Comparison of ENCODE assay signal across 10 cellular contexts in the genomic region with DNA sequence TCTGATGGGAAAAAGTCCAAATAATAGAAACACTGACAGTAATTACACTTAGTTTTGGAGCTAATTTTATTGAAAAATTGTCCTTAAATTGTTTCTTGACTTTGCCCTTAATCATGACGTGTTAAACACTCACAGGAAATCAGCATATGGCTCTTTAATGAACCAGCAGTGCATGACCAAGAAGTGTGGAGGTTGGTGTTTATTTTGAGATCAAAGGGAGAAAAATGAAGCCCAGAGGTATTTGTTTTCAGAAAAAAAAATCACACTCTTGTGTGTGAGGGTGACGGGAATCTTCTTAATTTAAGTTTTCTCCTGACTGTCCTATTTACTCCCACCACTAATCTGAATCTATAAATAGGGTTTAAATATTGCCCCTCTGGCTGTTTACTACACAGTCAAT. TPM values are rescaled to one million over a fixed set of nuclear protein-coding genes. Genes with fewer than 3 reads are reported as not detected.
A peak's percentile ranks its signal among the peaks of the same experiment; 100 is the strongest.
DNase-seq lines count a peak whose midpoint lies in the region; ATAC-seq and TF ChIP-seq lines count a peak whose summit lies in the region.
"Had no signal": no experiment of that assay in that cellular context is flagged by ENCODE, and none has a peak within 500 bp of the region (broad histone marks: within the 10 kb centered on the region; RNA-seq: fewer than 3 reads in every experiment).

No MANE protein-coding gene starts in this region.

- peaks cover 6% of the 10 kb centered on the region for H3K4me1 Mint-ChIP-seq in activated CD4-positive, alpha-beta T cell treated with anti-CD3 and anti-CD28 coated beads for 36 hours
- H3K4me1 Mint-ChIP-seq in activated CD8-positive, alpha-beta T cell treated with anti-CD3 and anti-CD28 coated beads, Interleukin-2, amount 10 ng/mL, durations not matched to agents 7 days and 5 days (ENCODE audit: low read depth): peaks cover 5% of the 10 kb centered on the region

- no peaks in the 10 kb centered on the region for H3K36me3 ChIP-seq in osteoblast (ENCODE audit: insufficient read depth, low read length)

- H3K4me1 ChIP-seq in osteoblast (ENCODE audit: insufficient read depth, low read length): no peaks in the 10 kb centered on the region
- H3K4me1 ChIP-seq: parathyroid adenoma had no signal

- CTCF ChIA-PET in activated CD4-positive, alpha-beta T cell treated with anti-CD3 and anti-CD28 coated beads for 36 hours (lab: Charles Lee): interaction anchor here (0.7 to 3.5 kb wide), 42 partner anchors 8 to 764 kb away, joined by 3 to 39 read pairs (median 4); partner anchors contain the start of gene SYNM
- CTCF ChIA-PET in activated CD8-positive, alpha-beta T cell treated with anti-CD3 and anti-CD28 coated beads, Interleukin-2, amount 10 ng/mL, durations not matched to agents 7 days and 5 days (lab: Charles Lee): interaction anchor here (0.9 to 4.0 kb wide), 43 partner anchors 8 to 649 kb away, joined by 3 to 17 read pairs (median 5); partner anchors contain the start of gene SYNM

- no peak overlapping the region for H3K27ac ChIP-seq in osteoblast (ENCODE audit: low read depth, low read length)
- H3K27ac ChIP-seq: parathyroid adenoma had no signal

- H3K36me3 Mint-ChIP-seq in activated CD4-positive, alpha-beta T cell treated with anti-CD3 and anti-CD28 coated beads for 36 hours (ENCODE audit: low read depth): no peaks in the 10 kb centered on the region
- H3K36me3 Mint-ChIP-seq in activated CD8-positive, alpha-beta T cell treated with anti-CD3 and anti-CD28 coated beads, Interleukin-2, amount 10 ng/mL, durations not matched to agents 7 days and 5 days (ENCODE audit: low read depth): no peaks in the 10 kb centered on the region

- DNase-seq in activated CD4-positive, alpha-beta T cell treated with anti-CD3 and anti-CD28 coated beads for 36 hours: no peak
- no peak for DNase-seq in activated CD4-positive, alpha-beta T cell treated with anti-CD3 and anti-CD28 coated beads, Interleukin-2, amount 50 U/mL, for 48 hours
- DNase-seq in activated CD8-positive, alpha-beta T cell treated with anti-CD3 and anti-CD28 coated beads, Interleukin-2, amount 10 ng/mL, durations not matched to agents 7 days and 5 days: no peak
- no peak for DNase-seq in osteoblast (ENCODE audit: insufficient read length, low spot score, missing footprints)
- no peak for DNase-seq in HPDE6-E6E7 (ENCODE audit: extremely low spot score)
- no peak for DNase-seq in head of caudate nucleus
- DNase-seq: activated CD4-positive, alpha-beta T cell treated with anti-CD3 and anti-CD28 coated beads for 1 hour had no signal

- TF ChIP-seq CTCF in osteoblast (IDR thresholded peaks at IDR 0.05; ENCODE audit: extremely low read depth, low read depth, low read length): no peak

- peaks cover 10% of the 10 kb centered on the region for H3K27me3 Mint-ChIP-seq in activated CD4-positive, alpha-beta T cell treated with anti-CD3 and anti-CD28 coated beads for 36 hours
- H3K27me3 Mint-ChIP-seq in activated CD8-positive, alpha-beta T cell treated with anti-CD3 and anti-CD28 coated beads, Interleukin-2, amount 10 ng/mL, durations not matched to agents 7 days and 5 days (ENCODE audit: low read depth): peaks cover 16% of the 10 kb centered on the region

- H2AFZ ChIP-seq in osteoblast (ENCODE audit: low read length): no peak overlapping the region

- H3K4me2 ChIP-seq in osteoblast (ENCODE audit: insufficient read depth, low read length): peak overlapping the region; percentile 88

- H3K9me3 ChIP-seq in osteoblast (ENCODE audit: low read depth, low read length): no peaks in the 10 kb centered on the region

- ATAC-seq in activated CD4-positive, alpha-beta T cell treated with anti-CD3 and anti-CD28 coated beads for 36 hours: no peak
- peak; percentile 17 for ATAC-seq in HG02943 (IDR thresholded peaks at IDR 0.05; ENCODE audit: low read depth, unreplicated experiment)
- peak; percentile 19 for ATAC-seq in activated CD8-positive, alpha-beta T cell treated with anti-CD3 and anti-CD28 coated beads, Interleukin-2, amount 10 ng/mL, durations not matched to agents 7 days and 5 days
- no peak for ATAC-seq in GM18502 (IDR thresholded peaks at IDR 0.05; ENCODE audit: poor library complexity, unreplicated experiment)

- no peaks in the 10 kb centered on the region for H4K20me1 ChIP-seq in osteoblast (ENCODE audit: insufficient read depth, low read length)

- H3K4me3 Mint-ChIP-seq in activated CD4-positive, alpha-beta T cell treated with anti-CD3 and anti-CD28 coated beads for 36 hours: peak overlapping the region; percentile 65
- H3K4me3 Mint-ChIP-seq in activated CD8-positive, alpha-beta T cell treated with anti-CD3 and anti-CD28 coated beads, Interleukin-2, amount 10 ng/mL, durations not matched to agents 7 days and 5 days: peak overlapping the region; percentile 63

- H3K4me3 ChIP-seq in osteoblast (ENCODE audit: insufficient read depth, low read length): no peak overlapping the region

- POLR2A ChIA-PET in activated CD4-positive, alpha-beta T cell treated with anti-CD3 and anti-CD28 coated beads for 36 hours (lab: Charles Lee): interaction anchor here (1.0 kb wide), 1 partner anchor 176 kb away, joined by 3 read pairs; the partner anchor contains the start of gene LRRC28
- POLR2A ChIA-PET in activated CD8-positive, alpha-beta T cell treated with anti-CD3 and anti-CD28 coated beads, Interleukin-2, amount 10 ng/mL, durations not matched to agents 7 days and 5 days (lab: Charles Lee): no interaction called here

- no peaks in the 10 kb centered on the region for H3K79me2 ChIP-seq in osteoblast (ENCODE audit: insufficient read depth, low read length)
- H3K79me2 ChIP-seq: parathyroid adenoma had no signal

- H3K27ac Mint-ChIP-seq in activated CD4-positive, alpha-beta T cell treated with anti-CD3 and anti-CD28 coated beads for 36 hours: peak overlapping the region; percentile 89
- no peak overlapping the region for H3K27ac Mint-ChIP-seq in activated CD8-positive, alpha-beta T cell treated with anti-CD3 and anti-CD28 coated beads, Interleukin-2, amount 10 ng/mL, durations not matched to agents 7 days and 5 days

- H3K27me3 ChIP-seq in osteoblast (ENCODE audit: insufficient read depth, low read length): peaks cover 9% of the 10 kb centered on the region

- no peaks in the 10 kb centered on the region for H3K9me3 Mint-ChIP-seq in activated CD4-positive, alpha-beta T cell treated with anti-CD3 and anti-CD28 coated beads for 36 hours (ENCODE audit: low read depth)
- no peaks in the 10 kb centered on the region for H3K9me3 Mint-ChIP-seq in activated CD8-positive, alpha-beta T cell treated with anti-CD3 and anti-CD28 coated beads, Interleukin-2, amount 10 ng/mL, durations not matched to agents 7 days and 5 days (ENCODE audit: insufficient read depth)

- intact Hi-C loops in activated CD4-positive, alpha-beta T cell treated with anti-CD3 and anti-CD28 coated beads for 36 hours (cut with DNase I, micrococcal nuclease): loop anchor here (1.0 to 10.0 kb wide), 8 partner anchors 223 to 634 kb away; partner anchors contain the start of gene IGF1R (in 1 of the 2)
- intact Hi-C loops in head of caudate nucleus (cut with DNase I): loop anchor here (10.0 kb wide), 1 partner anchor 561 kb away; no protein-coding TSS in a partner anchor

RNA-seq across cellular contexts. Expression of gene SYNM, which starts 28.8 kb away (rescaled TPM):
- total RNA-seq in activated CD4-positive, alpha-beta T cell treated with anti-CD3 and anti-CD28 coated beads for 36 hours: under 1 TPM; 0.09 to 0.14 TPM
- under 1 TPM; 0.18 to 0.29 TPM for total RNA-seq in activated CD8-positive, alpha-beta T cell treated with anti-CD3 and anti-CD28 coated beads, Interleukin-2, amount 10 ng/mL, durations not matched to agents 7 days and 5 days
- 4.0 and 4.4 TPM in 2 replicates for total RNA-seq in osteoblast

Comparison
In these comparisons a context has a peak if more than half of its experiments do, and no peak if none do; other contexts are left out.
1. ATAC-seq: peak in HG02943 (single experiment) and activated CD8-positive, alpha-beta T cell treated with anti-CD3 and anti-CD28 coated beads, Interleukin-2, amount 10 ng/mL, durations not matched to agents 7 days and 5 days (single experiment); none in activated CD4-positive, alpha-beta T cell treated with anti-CD3 and anti-CD28 coated beads for 36 hours (single experiment) and GM18502 (single experiment).